ENCODE assay signal across 13 cellular contexts in genomic region chr13:76677047-76677446, GRCh38.
A peak's percentile ranks its signal among the peaks of the same experiment; 100 is the strongest.
DNase-seq lines count a peak whose midpoint lies in the region; ATAC-seq and TF ChIP-seq lines count a peak whose summit lies in the region.
"Had no signal": no experiment of that assay in that cellular context is flagged by ENCODE, and none has a peak within 500 bp of the region (broad histone marks: within the 10 kb centered on the region; RNA-seq: fewer than 3 reads in every experiment).

No MANE protein-coding gene starts in this region.

- H3K36me3 ChIP-seq in esophagus muscularis mucosa (no peaks in the 10 kb centered on the region), aorta (ENCODE audit: control insufficient read depth in 1 of 2, insufficient read depth in 2 of 2, low read length in 1 of 2) (no peaks in the 10 kb centered on the region)

- no peaks in the 10 kb centered on the region for H3K27me3 ChIP-seq in esophagus muscularis mucosa
- H3K27me3 ChIP-seq in aorta (ENCODE audit: control insufficient read depth in 1 of 2, insufficient read depth in 2 of 2, low read length in 1 of 2), result no peaks in the 10 kb centered on the region

- no peaks in the 10 kb centered on the region for H3K9me3 ChIP-seq in esophagus muscularis mucosa
- no peaks in the 10 kb centered on the region for H3K9me3 ChIP-seq in aorta (ENCODE audit: control insufficient read depth, low read length)

- peak overlapping the region in 1 of 4 donors; percentile 27 for H3K27ac ChIP-seq in esophagus muscularis mucosa (replicated peaks in 1 of 4)
- H3K27ac ChIP-seq in aorta (ENCODE audit: low read depth in 1 of 2, low read length in 2 of 2), result no peak overlapping the region
- H3K27ac ChIP-seq: skin epidermis had no signal

- 51% methylated on average over 3 of the region's 3 CpGs for WGBS in esophagus muscularis mucosa
- 3 to 7% methylated on average over 3 of the region's 3 CpGs for WGBS in aorta, 2 donors

- DNase-seq in SHP77 (lab: John Stamatoyannopoulos, UW) (peak; percentile 25 to 32), SHP77 treated with DMSO at 0.1 percent for 48 hours (lab: John Stamatoyannopoulos, UW) (no peak), esophagus muscularis mucosa (ENCODE audit: extremely low spot score) (peak; percentile 85), midbrain (lab: John Stamatoyannopoulos, UW) (peak; percentile 4), aorta (peak; percentile 72 to 75), NCI-H345 treated with DMSO at 0.1 percent for 48 hours (lab: John Stamatoyannopoulos, UW; ENCODE audit: unreplicated experiment) (no peak), T1000 (lab: John Stamatoyannopoulos, UW) (no peak)
- DNase-seq: immature natural killer cell, NCI-H187 treated with DMSO at 0.1 percent for 48 hours, SW 1271 had no signal

- ATAC-seq in aorta (ENCODE audit: low FRiP score) (peak; percentile 83), GM19467 (IDR thresholded peaks at IDR 0.05; ENCODE audit: unreplicated experiment) (no peak)
- ATAC-seq: K562 had no signal

- H3K4me1 ChIP-seq in esophagus muscularis mucosa, result peaks cover 0 to 19% (median 0%) of the 10 kb centered on the region in 4 donors
- peaks cover 0 to 3% of the 10 kb centered on the region in 2 donors for H3K4me1 ChIP-seq in aorta (ENCODE audit: control insufficient read depth in 1 of 2, insufficient read depth in 2 of 2, low read length in 2 of 2)

- no peak for TF ChIP-seq POLR2A in esophagus muscularis mucosa (IDR thresholded peaks at IDR 0.05; ENCODE audit: low read depth)

- intact Hi-C loops in esophagus muscularis mucosa (cut with DNase I), result no loop called here
- intact Hi-C loops in aorta (cut with DNase I), result loop anchor here (10.0 kb wide), 2 partner anchors 208 to 228 kb away; partner anchors contain the start of gene KCTD12 (in 1 of the 2)

- TF ChIP-seq EP300 in esophagus muscularis mucosa (IDR thresholded peaks at IDR 0.05), result no peak

- no peak for TF ChIP-seq CTCF in esophagus muscularis mucosa (IDR thresholded peaks at IDR 0.05)

- H3K4me3 ChIP-seq in esophagus muscularis mucosa (no peak overlapping the region), aorta (ENCODE audit: low read length in 2 of 2) (no peak overlapping the region)
- H3K4me3 ChIP-seq: K562, skin epidermis had no signal

Comparison
In these comparisons a context has a peak if more than half of its experiments do, and no peak if none do; other contexts are left out.
1. DNase-seq: peak in SHP77 (2 of 2), esophagus muscularis mucosa (single experiment), midbrain (single experiment) and aorta (2 of 2); none in SHP77 treated with DMSO at 0.1 percent for 48 hours (single experiment), NCI-H345 treated with DMSO at 0.1 percent for 48 hours (single experiment) and T1000 (single experiment).